In the genomic region with DNA sequence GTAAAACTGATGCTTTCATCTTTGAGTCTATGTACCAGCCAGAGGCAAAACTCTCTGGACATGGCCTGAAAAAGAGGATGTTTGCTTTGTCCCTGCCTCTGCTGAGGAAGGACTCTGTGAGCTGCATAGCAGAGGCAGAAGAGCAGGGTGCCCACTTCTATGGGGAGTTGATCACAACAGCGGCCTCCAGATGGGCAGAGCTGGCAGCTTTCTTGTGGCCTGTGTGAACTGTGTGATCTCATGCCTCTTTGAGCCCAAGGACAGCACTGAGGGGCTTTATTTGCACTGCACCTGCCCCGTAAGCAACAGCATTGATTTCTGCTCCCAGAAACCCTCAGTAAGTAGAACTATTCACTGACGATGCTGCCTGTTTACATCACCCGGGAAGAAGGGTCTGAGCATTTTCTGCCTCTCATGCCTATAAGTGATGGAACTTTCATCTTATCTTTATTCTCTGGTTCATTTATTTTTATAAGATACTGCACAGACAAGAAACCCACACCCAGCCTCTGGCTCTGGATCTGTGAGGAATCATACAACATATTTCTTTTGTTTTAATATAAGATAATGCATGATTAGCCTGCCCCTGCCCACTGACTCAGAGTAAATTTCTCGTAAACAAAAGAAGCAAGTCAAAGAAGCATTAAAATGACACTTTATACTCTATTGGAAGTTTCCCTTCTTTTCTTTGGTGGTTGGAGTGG, we compare ENCODE assay signal across 12 cellular contexts.
"Had no signal": no experiment of that assay in that cellular context is flagged by ENCODE, and none has a peak within 500 bp of the region (broad histone marks: within the 10 kb centered on the region; RNA-seq: fewer than 3 reads in every experiment).

No MANE protein-coding gene starts in this region.

- H3K4me1 ChIP-seq: parathyroid adenoma, tibial nerve, uterus had no signal

- H3K27ac ChIP-seq: parathyroid adenoma, tibial nerve, uterus had no signal

- H3K9ac ChIP-seq: parathyroid adenoma had no signal

- H3K9me3 ChIP-seq: uterus had no signal

- H3K36me3 ChIP-seq: tibial nerve, uterus had no signal

- H3K4me3 ChIP-seq: tibial nerve, uterus had no signal

- H2AFZ ChIP-seq: parathyroid adenoma had no signal

- DNase-seq: activated CD4-positive, alpha-beta T cell treated with anti-CD3 and anti-CD28 coated beads for 4 hours; activated CD8-positive, alpha-beta T cell treated with anti-CD3 and anti-CD28 coated beads for 36 hours; activated effector memory CD4-positive, alpha-beta T cell treated with Interleukin-2 at 50 U/mL for 16 hours; activated T-cell treated with anti-CD3 and anti-CD28 coated beads, Interleukin-2, amount 50 U/mL, for 4 hours; aorta; kidney glomerular epithelial cell; mesendoderm; stimulated activated CD4-positive, alpha-beta T cell treated with anti-CD3 and anti-CD28 coated beads, Interleukin-2, amount 100 ng/mL, for 48 hours; SW 1271; uterus had no signal

- H3K27me3 ChIP-seq: tibial nerve, uterus had no signal

- H3K79me2 ChIP-seq: parathyroid adenoma had no signal
